ENCODE assay signal across 17 cellular contexts in genomic region chr21:42169758-42170157, GRCh38.
"Had no signal": no experiment of that assay in that cellular context is flagged by ENCODE, and none has a peak within 500 bp of the region (broad histone marks: within the 10 kb centered on the region; RNA-seq: fewer than 3 reads in every experiment).

No MANE protein-coding gene starts in this region.

- ATAC-seq: activated naive CD8-positive, alpha-beta T cell treated with anti-CD3 and anti-CD28 coated beads, Interleukin-2, amount 50 U/mL, for 24 hours; right lobe of liver; SK-N-SH treated with all-trans-retinoic acid at 6 μM for 48 hours had no signal

- H3K27me3 Mint-ChIP-seq: activated naive CD8-positive, alpha-beta T cell treated with anti-CD3 and anti-CD28 coated beads, Interleukin-2, amount 50 U/mL, for 24 hours; stimulated activated naive CD8-positive, alpha-beta T cell treated with anti-CD3 and anti-CD28 coated beads, Interleukin-15, Interleukin-2, amounts not matched to agents 100 ng/mL and 50 ng/mL, for 24 hours had no signal

- H3K4me1 Mint-ChIP-seq: activated naive CD8-positive, alpha-beta T cell treated with anti-CD3 and anti-CD28 coated beads, Interleukin-2, amount 50 U/mL, for 24 hours had no signal

- DNase-seq: activated CD4-positive, alpha-beta T cell treated with anti-CD3 and anti-CD28 coated beads for 1 hour; activated CD4-positive, alpha-beta T cell treated with anti-CD3 and anti-CD28 coated beads, Interleukin-2, amount 50 U/mL, for 48 hours; activated naive CD4-positive, alpha-beta T cell treated with anti-CD3 and anti-CD28 coated beads for 36 hours; activated naive CD8-positive, alpha-beta T cell treated with anti-CD3 and anti-CD28 coated beads, Interleukin-2, amount 50 U/mL, for 24 hours; effector CD4-positive, alpha-beta T cell; islet precursor cell; mesendoderm; nephron progenitor cell; right lobe of liver; T-helper 1 cell; uterus had no signal

- H3K27ac ChIP-seq: ascending aorta, coronary artery, prostate gland, right lobe of liver, uterus had no signal

- H3K9me3 ChIP-seq: ascending aorta, prostate gland, right lobe of liver, uterus had no signal

- H3K9me3 Mint-ChIP-seq: activated naive CD4-positive, alpha-beta T cell treated with anti-CD3 and anti-CD28 coated beads for 36 hours; activated naive CD8-positive, alpha-beta T cell treated with anti-CD3 and anti-CD28 coated beads, Interleukin-2, amount 50 U/mL, for 24 hours; activated T-helper 2 cell treated with anti-CD3 and anti-CD28 coated beads, Interferon-gamma antibody, Interleukin-2, Interleukin-4, amounts not matched to agents 10 μg/mL and 5 μg/mL and 100 μg/mL, durations not matched to agents 14 hours and 24 hours and 36 hours; stimulated activated naive CD8-positive, alpha-beta T cell treated with anti-CD3 and anti-CD28 coated beads, Interleukin-15, Interleukin-2, amounts not matched to agents 100 ng/mL and 50 ng/mL, for 24 hours had no signal

- H3K27ac Mint-ChIP-seq: activated naive CD4-positive, alpha-beta T cell treated with anti-CD3 and anti-CD28 coated beads for 36 hours; activated naive CD8-positive, alpha-beta T cell treated with anti-CD3 and anti-CD28 coated beads, Interleukin-2, amount 50 U/mL, for 24 hours; activated T-helper 2 cell treated with anti-CD3 and anti-CD28 coated beads, Interferon-gamma antibody, Interleukin-2, Interleukin-4, amounts not matched to agents 10 μg/mL and 5 μg/mL and 100 μg/mL, durations not matched to agents 14 hours and 24 hours and 36 hours; nephron progenitor cell; stimulated activated naive CD8-positive, alpha-beta T cell treated with anti-CD3 and anti-CD28 coated beads, Interleukin-15, Interleukin-2, amounts not matched to agents 100 ng/mL and 50 ng/mL, for 24 hours had no signal

- H3K4me1 ChIP-seq: ascending aorta, prostate gland, right lobe of liver, uterus had no signal

- H3K4me3 Mint-ChIP-seq: activated naive CD4-positive, alpha-beta T cell treated with anti-CD3 and anti-CD28 coated beads for 36 hours; activated naive CD8-positive, alpha-beta T cell treated with anti-CD3 and anti-CD28 coated beads, Interleukin-2, amount 50 U/mL, for 24 hours; nephron progenitor cell; stimulated activated naive CD8-positive, alpha-beta T cell treated with anti-CD3 and anti-CD28 coated beads, Interleukin-15, Interleukin-2, amounts not matched to agents 100 ng/mL and 50 ng/mL, for 24 hours had no signal

- H3K27me3 ChIP-seq: ascending aorta, right lobe of liver, uterus had no signal
